Comparison of ENCODE assay signal across 29 cellular contexts in genomic region chr5:168457542-168457941, GRCh38.
"Had no signal": no experiment of that assay in that cellular context is flagged by ENCODE, and none has a peak within 500 bp of the region (broad histone marks: within the 10 kb centered on the region; RNA-seq: fewer than 3 reads in every experiment).

No MANE protein-coding gene starts in this region.

- H3K4me1 Mint-ChIP-seq: naive thymus-derived CD4-positive, alpha-beta T cell; natural killer cell; nephron; stimulated activated memory B cell treated with anti-CD40 and anti-IgM and Interleukin-4, amounts not matched to agents 10 μg/mL and 1 μg/mL and 100 μg/mL, for 72 hours; stimulated activated naive CD8-positive, alpha-beta T cell treated with anti-CD3 and anti-CD28 coated beads, Interleukin-15, amount 100 ng/mL, for 72 hours had no signal

- H3K4me1 ChIP-seq: neural progenitor cell, parathyroid adenoma, psoas muscle, right lobe of liver, sigmoid colon, testis, tibial artery, transverse colon, upper lobe of right lung, uterus had no signal

- H3K27ac ChIP-seq: neural progenitor cell, ovary, parathyroid adenoma, psoas muscle, right lobe of liver, sigmoid colon, suprapubic skin, testis, tibial artery, transverse colon, upper lobe of right lung, uterus had no signal

- H3K27ac Mint-ChIP-seq: naive thymus-derived CD4-positive, alpha-beta T cell; natural killer cell; nephron; neural progenitor cell; progenitor cell of endocrine pancreas; stimulated activated memory B cell treated with anti-CD40 and anti-IgM and Interleukin-4, amounts not matched to agents 10 μg/mL and 1 μg/mL and 100 μg/mL, for 72 hours; stimulated activated naive CD8-positive, alpha-beta T cell treated with anti-CD3 and anti-CD28 coated beads, Interleukin-15, amount 100 ng/mL, for 72 hours had no signal

- H3K79me2 ChIP-seq: parathyroid adenoma had no signal

- FAIRE-seq: small intestine had no signal

- H2AFZ ChIP-seq: neural progenitor cell, parathyroid adenoma had no signal

- DNase-seq: naive thymus-derived CD4-positive, alpha-beta T cell; natural killer cell; occipital lobe; ovary; psoas muscle; right cardiac atrium; right lobe of liver; sigmoid colon; small intestine; stimulated activated CD4-positive, alpha-beta T cell treated with anti-CD3 and anti-CD28 coated beads, Interleukin-12 subunit alpha, Interleukin-12 subunit beta, amount 100 ng/mL, for 4 hours; stimulated activated CD4-positive, alpha-beta T cell treated with anti-CD3 and anti-CD28 coated beads, Interleukin-1b, Interleukin-23, amount 100 ng/mL, for 48 hours; stimulated activated CD4-positive, alpha-beta T cell treated with anti-CD3 and anti-CD28 coated beads, Interleukin-4, amount 100 ng/mL, for 1 hour; stimulated activated CD4-positive, alpha-beta T cell treated with anti-CD3 and anti-CD28 coated beads, Interleukin-4, amount 100 ng/mL, for 4 hours; stimulated activated CD8-positive, alpha-beta memory T cell treated with anti-CD3 and anti-CD28 coated beads, Interleukin-4, amount 100 ng/mL, for 48 hours; stimulated activated naive CD4-positive, alpha-beta T cell; stimulated activated naive CD8-positive, alpha-beta T cell treated with anti-CD3 and anti-CD28 coated beads, Interleukin-15, amount 100 ng/mL, for 72 hours; stimulated activated naive CD8-positive, alpha-beta T cell treated with anti-CD3 and anti-CD28 coated beads, Interleukin-15, Interleukin-2, amounts not matched to agents 100 U/mL and 50 U/mL, for 24 hours; substantia nigra; testis; tibial artery; transverse colon; upper lobe of right lung; uterus had no signal

- H3K4me2 ChIP-seq: neural progenitor cell had no signal

- H3K9me3 Mint-ChIP-seq: natural killer cell, neural progenitor cell had no signal

- H3K27me3 ChIP-seq: neural progenitor cell, ovary, right lobe of liver, sigmoid colon, suprapubic skin, testis, transverse colon, upper lobe of right lung, uterus had no signal

- H3K4me3 Mint-ChIP-seq: naive thymus-derived CD4-positive, alpha-beta T cell; natural killer cell; nephron; neural progenitor cell; stimulated activated memory B cell treated with anti-CD40 and anti-IgM and Interleukin-4, amounts not matched to agents 10 μg/mL and 1 μg/mL and 100 μg/mL, for 72 hours; stimulated activated naive CD8-positive, alpha-beta T cell treated with anti-CD3 and anti-CD28 coated beads, Interleukin-15, amount 100 ng/mL, for 72 hours had no signal

- H3K9me3 ChIP-seq: ovary, psoas muscle, right lobe of liver, suprapubic skin, testis, tibial artery, transverse colon, upper lobe of right lung, uterus had no signal

- H3K27me3 Mint-ChIP-seq: progenitor cell of endocrine pancreas; stimulated activated memory B cell treated with anti-CD40 and anti-IgM and Interleukin-4, amounts not matched to agents 10 μg/mL and 1 μg/mL and 100 μg/mL, for 72 hours had no signal

- H3K9ac ChIP-seq: neural progenitor cell, parathyroid adenoma had no signal

- H3K4me3 ChIP-seq: neural progenitor cell, ovary, psoas muscle, right lobe of liver, sigmoid colon, suprapubic skin, testis, tibial artery, transverse colon, upper lobe of right lung, uterus had no signal

- H3K36me3 ChIP-seq: neural progenitor cell, ovary, sigmoid colon, transverse colon, uterus had no signal

- H3K36me3 Mint-ChIP-seq: natural killer cell had no signal
